ENCODE assay signal across 8 cellular contexts in the genomic region with DNA sequence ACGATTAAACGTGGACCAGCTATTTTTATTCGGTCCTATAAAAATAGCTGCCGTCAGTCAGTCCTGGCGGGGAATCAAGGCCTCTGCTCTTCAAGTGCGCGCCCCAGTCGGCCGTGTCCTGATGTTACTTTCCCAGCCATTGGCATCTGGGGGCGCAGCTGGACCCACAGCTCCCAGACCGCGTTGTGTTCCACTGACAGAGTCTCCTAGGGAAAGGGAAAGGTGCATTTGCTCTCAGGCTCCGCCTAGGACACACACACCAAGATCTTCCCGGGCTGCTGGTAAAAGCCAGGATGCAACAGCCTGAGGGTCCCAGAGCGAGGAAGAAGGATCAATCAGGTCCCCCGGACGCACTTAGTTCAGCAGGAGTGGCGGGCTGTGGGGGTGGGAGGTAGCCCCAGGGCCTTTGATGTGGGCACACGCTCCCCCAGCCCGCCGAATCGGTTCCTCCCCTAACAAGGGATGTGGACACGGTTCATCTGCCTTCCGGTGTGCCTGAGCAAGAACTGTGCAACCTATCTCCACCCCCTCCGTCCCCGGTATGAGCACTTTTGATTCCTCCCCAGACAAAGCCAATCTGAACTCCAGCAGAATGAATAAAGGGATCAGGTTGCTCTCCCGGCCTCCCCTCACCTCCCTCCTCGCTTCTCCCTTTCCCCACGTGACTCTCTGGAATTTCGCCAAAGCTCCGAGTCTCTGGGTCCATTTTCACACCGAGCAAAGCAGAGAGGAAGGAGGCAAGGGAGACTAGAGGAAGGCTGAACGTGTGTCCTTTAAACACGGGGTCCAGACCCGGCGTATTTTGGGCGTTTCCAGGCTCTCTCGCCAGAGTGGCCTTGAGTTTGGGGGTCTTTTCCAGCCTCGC. TPM values are rescaled to one million over a fixed set of nuclear protein-coding genes. Genes with fewer than 3 reads are reported as not detected.
DNase-seq lines count a peak whose midpoint lies in the region; ATAC-seq, FAIRE-seq and TF ChIP-seq lines count a peak whose summit lies in the region.

No MANE protein-coding gene starts in this region.

- TF ChIP-seq CTCF in KMS-11 (conservative IDR thresholded peaks at IDR 0.05; ENCODE audit: low read depth, low read length), result no peak
- TF ChIP-seq CTCF in kidney (IDR thresholded peaks at IDR 0.05; ENCODE audit: borderline replicate concordance, extremely low read depth, insufficient read depth), result peak; percentile 18
- TF ChIP-seq CTCF in smooth muscle cell (IDR thresholded peaks at IDR 0.05; ENCODE audit: borderline replicate concordance, insufficient read depth, poor library complexity, severe bottlenecking), result no peak

- H3K27me3 ChIP-seq in KMS-11 (ENCODE audit: insufficient read depth, low read depth) (no peaks in the 10 kb centered on the region; the same call in 1 of the 2 replicates), smooth muscle cell (ENCODE audit: low read depth) (peaks cover 3% of the 10 kb centered on the region)

- H3K9me3 ChIP-seq in kidney (ENCODE audit: control insufficient read depth in 1 of 2, low read length in 2 of 2), result no peaks in the 10 kb centered on the region
- no peaks in the 10 kb centered on the region for H3K9me3 ChIP-seq in smooth muscle cell (replicated peaks; ENCODE audit: low read depth)

- H4K20me1 ChIP-seq in KMS-11 (ENCODE audit: insufficient read depth), result no peaks in the 10 kb centered on the region
- H4K20me1 ChIP-seq in smooth muscle cell (ENCODE audit: low read depth), result no peaks in the 10 kb centered on the region

- DNase-seq in ELF-1 (ENCODE audit: low read depth, low spot score), result peak; percentile 95
- peak; percentile 86 for DNase-seq in SHP77 treated with DMSO at 0.1 percent for 48 hours (lab: John Stamatoyannopoulos, UW)
- DNase-seq in cerebellum (ENCODE audit: low spot score), result peak; percentile 62
- peak; percentile 81 for DNase-seq in kidney
- DNase-seq in smooth muscle cell (lab: John Stamatoyannopoulos, UW; ENCODE audit: unreplicated experiment), result peak; percentile 38

- no peak for FAIRE-seq in kidney (lab: Jason Lieb, UNC)

- H3K4me1 ChIP-seq in KMS-11 (ENCODE audit: low read depth, poor library complexity, severe bottlenecking) (no peaks in the 10 kb centered on the region), kidney (ENCODE audit: control insufficient read depth in 1 of 2, insufficient read depth in 1 of 2, low read depth in 1 of 2, low read length in 2 of 2) (peaks cover 0 to 5% of the 10 kb centered on the region in 2 donors), smooth muscle cell (ENCODE audit: low read depth) (no peaks in the 10 kb centered on the region)

- 7% methylated on average over 39 of the region's 39 CpGs for WGBS in smooth muscle cell (ENCODE audit: low lambda C conversion rate)

- H3K4me3 ChIP-seq in KMS-11 (IDR thresholded peaks at IDR 0.05; ENCODE audit: insufficient read depth, low read depth, low read length), result no peak overlapping the region
- peak overlapping the region; percentile 89 to 97 for H3K4me3 ChIP-seq in kidney (ENCODE audit: low read length in 2 of 2)
- H3K4me3 ChIP-seq in smooth muscle cell, result peak overlapping the region; percentile 87

- peak overlapping the region; percentile 81; the same call in 1 of the 2 replicates for H3K4me2 ChIP-seq in KMS-11
- H3K4me2 ChIP-seq in smooth muscle cell, result peak overlapping the region; percentile 99

- no peaks in the 10 kb centered on the region for H3K36me3 ChIP-seq in KMS-11 (ENCODE audit: insufficient read depth)
- H3K36me3 ChIP-seq in kidney (ENCODE audit: control insufficient read depth in 1 of 2, insufficient read depth in 2 of 2, low read length in 2 of 2), result no peaks in the 10 kb centered on the region
- H3K36me3 ChIP-seq in smooth muscle cell (ENCODE audit: low read depth), result no peaks in the 10 kb centered on the region

- intact Hi-C loops in kidney (cut with DNase I), result no loop called here

- ATAC-seq in GM21723 (IDR thresholded peaks at IDR 0.05; ENCODE audit: unreplicated experiment) (peak; percentile 68), HG02763 (IDR thresholded peaks at IDR 0.05; ENCODE audit: unreplicated experiment) (no peak)

- peak overlapping the region; percentile 57; the same call in 1 of the 2 replicates for H3K9ac ChIP-seq in KMS-11
- H3K9ac ChIP-seq in kidney (ENCODE audit: low read length in 2 of 2), result peak overlapping the region; percentile 19 to 94
- H3K9ac ChIP-seq in smooth muscle cell (ENCODE audit: low read depth), result peak overlapping the region; percentile 2

- peaks cover 4% of the 10 kb centered on the region for H3F3A ChIP-seq in smooth muscle cell (ENCODE audit: low read depth)

- H3K27ac ChIP-seq in KMS-11 (no peak overlapping the region), kidney (ENCODE audit: low read depth in 2 of 2, low read length in 2 of 2) (peak overlapping the region; percentile 72 to 86), smooth muscle cell (ENCODE audit: low read depth) (no peak overlapping the region)

- H2AFZ ChIP-seq in KMS-11 (ENCODE audit: low read depth), result peak overlapping the region; percentile 98
- peak overlapping the region; percentile 95 for H2AFZ ChIP-seq in smooth muscle cell (ENCODE audit: low read depth)

- no peaks in the 10 kb centered on the region for H3K79me2 ChIP-seq in KMS-11 (ENCODE audit: insufficient read depth, low read depth)
- H3K79me2 ChIP-seq in smooth muscle cell (ENCODE audit: low read depth), result peaks cover 3% of the 10 kb centered on the region

RNA-seq across cellular contexts. Expression of a gene that starts 0.6 kb away (rescaled TPM):
- 28.4 TPM for total RNA-seq in cerebellum
- 31.5 TPM for total RNA-seq in kidney
- 6.5 TPM for polyA plus RNA-seq in kidney (ENCODE audit: insufficient read depth, low read depth, low replicate concordance)
- 7.5 and 8.1 TPM in 2 replicates for total RNA-seq in smooth muscle cell
- 0.55 and 5.0 TPM in 2 replicates for polyA plus RNA-seq in smooth muscle cell

Comparison
In these comparisons a context has a peak if more than half of its experiments do, and no peak if none do; other contexts are left out.
1. DNase-seq: peak in every context shown above with its lines; median percentile 95 in ELF-1; 86 in SHP77 treated with DMSO at 0.1 percent for 48 hours; 81 in kidney; 62 in cerebellum; 38 in smooth muscle cell.
2. H3K27ac ChIP-seq: peak in kidney (2 of 2); none in KMS-11 (single experiment) and smooth muscle cell (single experiment).
3. H3K9ac ChIP-seq: peak in every context shown above with its lines; median percentile 57 in KMS-11; 56 in kidney; 2 in smooth muscle cell.